In the genomic region with DNA sequence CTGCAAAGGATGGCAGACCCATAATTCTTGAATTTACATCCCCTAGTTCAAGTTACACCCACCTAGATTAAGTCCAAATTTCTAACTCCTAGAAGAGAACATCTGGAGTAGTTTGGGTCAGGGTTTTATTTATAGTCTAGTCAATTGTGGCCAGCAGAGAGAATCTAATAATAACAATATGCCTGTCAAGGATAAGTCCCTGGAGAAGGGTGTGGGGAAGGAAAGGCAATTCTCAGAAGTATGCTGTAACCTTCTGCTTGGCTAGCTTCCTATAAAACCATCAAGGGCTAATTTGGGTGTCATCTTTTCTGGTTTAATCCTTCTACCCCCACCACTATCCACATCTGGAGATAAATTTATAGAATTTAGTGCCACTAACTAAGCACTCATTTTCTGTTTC, we compare ENCODE assay signal across 1 cellular context.
TF ChIP-seq lines count a peak whose summit lies in the region.

No MANE protein-coding gene starts in this region.

TF ChIP-seq in WTC11, 78 proteins besides CTCF, POLR2A, EP300 and RAD21 (continued from another document):
- TF ChIP-seq ZNF425 (CRISPR knock-in tag; conservative IDR thresholded peaks at IDR 0.05) (no peak), GRHL2 (CRISPR knock-in tag; IDR thresholded peaks at IDR 0.05; ENCODE audit: insufficient replicate concordance, severe bottlenecking) (no peak), IRF2 (CRISPR knock-in tag; IDR thresholded peaks at IDR 0.05; ENCODE audit: borderline replicate concordance, low read depth) (no peak), RELA (CRISPR knock-in tag; IDR thresholded peaks at IDR 0.05; ENCODE audit: borderline replicate concordance) (no peak), ATF2 (CRISPR knock-in tag; IDR thresholded peaks at IDR 0.05; ENCODE audit: borderline replicate concordance, low read depth) (no peak), NFYB (CRISPR knock-in tag; conservative IDR thresholded peaks at IDR 0.05; ENCODE audit: low read depth) (no peak), RORB (CRISPR knock-in tag; IDR thresholded peaks at IDR 0.05) (no peak), ZNF138 (CRISPR knock-in tag; conservative IDR thresholded peaks at IDR 0.05) (no peak), ZNF671 (CRISPR knock-in tag; IDR thresholded peaks at IDR 0.05) (no peak), NFATC4 (CRISPR knock-in tag; IDR thresholded peaks at IDR 0.05) (no peak), ZNF219 (CRISPR knock-in tag; IDR thresholded peaks at IDR 0.05; ENCODE audit: borderline replicate concordance) (no peak), JUN (CRISPR knock-in tag; IDR thresholded peaks at IDR 0.05) (no peak)
- TF ChIP-seq, protein P1, sequence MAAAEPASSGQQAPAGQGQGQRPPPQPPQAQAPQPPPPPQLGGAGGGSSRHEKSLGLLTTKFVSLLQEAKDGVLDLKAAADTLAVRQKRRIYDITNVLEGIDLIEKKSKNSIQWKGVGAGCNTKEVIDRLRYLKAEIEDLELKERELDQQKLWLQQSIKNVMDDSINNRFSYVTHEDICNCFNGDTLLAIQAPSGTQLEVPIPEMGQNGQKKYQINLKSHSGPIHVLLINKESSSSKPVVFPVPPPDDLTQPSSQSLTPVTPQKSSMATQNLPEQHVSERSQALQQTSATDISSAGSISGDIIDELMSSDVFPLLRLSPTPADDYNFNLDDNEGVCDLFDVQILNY (CRISPR knock-in tag; IDR thresholded peaks at IDR 0.05), result no peak
